27 cellular contexts compared by ENCODE assay signal in genomic region chr20:48049171-48049570, GRCh38.
"Had no signal": no experiment of that assay in that cellular context is flagged by ENCODE, and none has a peak within 500 bp of the region (broad histone marks: within the 10 kb centered on the region; RNA-seq: fewer than 3 reads in every experiment).

No MANE protein-coding gene starts in this region.

- H3K4me1 ChIP-seq: stomach, thyroid gland, tibial nerve, transverse colon, upper lobe of left lung, upper lobe of right lung, uterus had no signal

- H3K4me3 ChIP-seq: stomach, suprapubic skin, thoracic aorta, thyroid gland, tibial artery, tibial nerve, transverse colon, upper lobe of left lung, upper lobe of right lung, uterus, vagina had no signal

- H3K27me3 ChIP-seq: suprapubic skin, thyroid gland, tibial nerve, upper lobe of left lung, upper lobe of right lung, uterus, vagina had no signal

- H3K4me1 Mint-ChIP-seq: stimulated activated effector memory CD8-positive, alpha-beta T cell treated with anti-CD3 and anti-CD28 coated beads, Interleukin-12 subunit alpha, Interleukin-12 subunit beta, amount 100 ng/mL, for 72 hours; stimulated activated memory B cell treated with anti-CD40 and anti-IgM and Interleukin-4, amounts not matched to agents 10 μg/mL and 1 μg/mL and 100 μg/mL, for 72 hours; stimulated activated naive B cell treated with anti-CD40 and anti-IgM and Interleukin-4, amounts not matched to agents 10 μg/mL and 1 μg/mL and 100 μg/mL, for 72 hours; stimulated activated naive CD8-positive, alpha-beta T cell treated with anti-CD3 and anti-CD28 coated beads, Interleukin-15, amount 100 ng/mL, for 72 hours had no signal

- H3K9me3 Mint-ChIP-seq: stimulated activated naive CD8-positive, alpha-beta T cell treated with anti-CD3 and anti-CD28 coated beads, Interleukin-15, amount 100 ng/mL, for 72 hours; stimulated activated naive CD8-positive, alpha-beta T cell treated with anti-CD3 and anti-CD28 coated beads, Interleukin-15, Interleukin-2, amounts not matched to agents 100 ng/mL and 50 ng/mL, for 24 hours had no signal

- H3K9me3 ChIP-seq: suprapubic skin, thoracic aorta, thyroid gland, tibial artery, tibial nerve, transverse colon, upper lobe of left lung, upper lobe of right lung, uterus, vagina had no signal

- DNase-seq: stimulated activated CD4-positive, alpha-beta T cell treated with anti-CD3 and anti-CD28 coated beads, Interleukin-2, amount 100 ng/mL, for 48 hours; stimulated activated CD4-positive, alpha-beta T cell treated with anti-CD3 and anti-CD28 coated beads, Interleukin-4, amount 100 ng/mL, for 1 hour; stimulated activated CD4-positive, alpha-beta T cell treated with anti-CD3 and anti-CD28 coated beads, Interleukin-4, amount 100 ng/mL, for 24 hours; stimulated activated CD4-positive, alpha-beta T cell treated with anti-CD3 and anti-CD28 coated beads, Interleukin-4, amount 100 ng/mL, for 4 hours; stimulated activated CD8-positive, alpha-beta memory T cell treated with anti-CD3 and anti-CD28 coated beads, Interleukin-4, amount 100 ng/mL, for 48 hours; stimulated activated naive B cell treated with anti-CD40 and anti-IgM and Interleukin-4, amounts not matched to agents 10 μg/mL and 1 μg/mL and 100 μg/mL, for 72 hours; stimulated activated naive CD4-positive, alpha-beta T cell; stimulated activated naive CD4-positive, alpha-beta T cell treated with Interleukin-2 at 50 U/mL for 16 hours; stimulated activated naive CD8-positive, alpha-beta T cell treated with anti-CD3 and anti-CD28 coated beads, Interleukin-15, amount 100 ng/mL, for 72 hours; stimulated activated naive CD8-positive, alpha-beta T cell treated with anti-CD3 and anti-CD28 coated beads, Interleukin-15, Interleukin-2, amounts not matched to agents 100 U/mL and 50 U/mL, for 24 hours; stomach; substantia nigra; thyroid gland; tibial artery; transverse colon; trophoblast cell; upper lobe of left lung; upper lobe of right lung; uterus had no signal

- ATAC-seq: stimulated activated effector memory CD8-positive, alpha-beta T cell treated with anti-CD3 and anti-CD28 coated beads, Interleukin-12 subunit alpha, Interleukin-12 subunit beta, amount 100 ng/mL, for 72 hours; stimulated activated memory B cell treated with anti-CD40 and anti-IgM and Interleukin-4, amounts not matched to agents 10 μg/mL and 1 μg/mL and 100 μg/mL, for 72 hours; stimulated activated naive B cell treated with anti-CD40 and anti-IgM and Interleukin-4, amounts not matched to agents 10 μg/mL and 1 μg/mL and 100 μg/mL, for 72 hours; stimulated activated naive CD8-positive, alpha-beta T cell treated with anti-CD3 and anti-CD28 coated beads, Interleukin-15, amount 100 ng/mL, for 72 hours; stimulated activated naive CD8-positive, alpha-beta T cell treated with anti-CD3 and anti-CD28 coated beads, Interleukin-15, Interleukin-2, amounts not matched to agents 100 U/mL and 50 U/mL, for 24 hours; upper lobe of right lung had no signal

- H3K4me3 Mint-ChIP-seq: stimulated activated effector memory CD8-positive, alpha-beta T cell treated with anti-CD3 and anti-CD28 coated beads, Interleukin-12 subunit alpha, Interleukin-12 subunit beta, amount 100 ng/mL, for 72 hours; stimulated activated memory B cell treated with anti-CD40 and anti-IgM and Interleukin-4, amounts not matched to agents 10 μg/mL and 1 μg/mL and 100 μg/mL, for 72 hours; stimulated activated naive B cell treated with anti-CD40 and anti-IgM and Interleukin-4, amounts not matched to agents 10 μg/mL and 1 μg/mL and 100 μg/mL, for 72 hours; stimulated activated naive CD8-positive, alpha-beta T cell treated with anti-CD3 and anti-CD28 coated beads, Interleukin-15, amount 100 ng/mL, for 72 hours; stimulated activated naive CD8-positive, alpha-beta T cell treated with anti-CD3 and anti-CD28 coated beads, Interleukin-15, Interleukin-2, amounts not matched to agents 100 ng/mL and 50 ng/mL, for 24 hours; type B pancreatic cell had no signal

- H3K36me3 Mint-ChIP-seq: stimulated activated effector memory CD8-positive, alpha-beta T cell treated with anti-CD3 and anti-CD28 coated beads, Interleukin-12 subunit alpha, Interleukin-12 subunit beta, amount 100 ng/mL, for 72 hours; stimulated activated memory B cell treated with anti-CD40 and anti-IgM and Interleukin-4, amounts not matched to agents 10 μg/mL and 1 μg/mL and 100 μg/mL, for 72 hours; stimulated activated naive B cell treated with anti-CD40 and anti-IgM and Interleukin-4, amounts not matched to agents 10 μg/mL and 1 μg/mL and 100 μg/mL, for 72 hours; type B pancreatic cell had no signal

- H3K36me3 ChIP-seq: stomach, suprapubic skin, thoracic aorta, thyroid gland, tibial artery, tibial nerve, transverse colon, upper lobe of left lung, upper lobe of right lung, uterus, vagina had no signal

- H3K27ac Mint-ChIP-seq: stimulated activated effector memory CD8-positive, alpha-beta T cell treated with anti-CD3 and anti-CD28 coated beads, Interleukin-12 subunit alpha, Interleukin-12 subunit beta, amount 100 ng/mL, for 72 hours; stimulated activated memory B cell treated with anti-CD40 and anti-IgM and Interleukin-4, amounts not matched to agents 10 μg/mL and 1 μg/mL and 100 μg/mL, for 72 hours; stimulated activated naive B cell treated with anti-CD40 and anti-IgM and Interleukin-4, amounts not matched to agents 10 μg/mL and 1 μg/mL and 100 μg/mL, for 72 hours; stimulated activated naive CD8-positive, alpha-beta T cell treated with anti-CD3 and anti-CD28 coated beads, Interleukin-15, amount 100 ng/mL, for 72 hours; stimulated activated naive CD8-positive, alpha-beta T cell treated with anti-CD3 and anti-CD28 coated beads, Interleukin-15, Interleukin-2, amounts not matched to agents 100 ng/mL and 50 ng/mL, for 24 hours; type B pancreatic cell had no signal

- H3K27ac ChIP-seq: stomach, suprapubic skin, thoracic aorta, thyroid gland, tibial artery, tibial nerve, transverse colon, upper lobe of left lung, upper lobe of right lung, uterus, vagina had no signal
